8 cellular contexts compared by ENCODE assay signal in the genomic region with DNA sequence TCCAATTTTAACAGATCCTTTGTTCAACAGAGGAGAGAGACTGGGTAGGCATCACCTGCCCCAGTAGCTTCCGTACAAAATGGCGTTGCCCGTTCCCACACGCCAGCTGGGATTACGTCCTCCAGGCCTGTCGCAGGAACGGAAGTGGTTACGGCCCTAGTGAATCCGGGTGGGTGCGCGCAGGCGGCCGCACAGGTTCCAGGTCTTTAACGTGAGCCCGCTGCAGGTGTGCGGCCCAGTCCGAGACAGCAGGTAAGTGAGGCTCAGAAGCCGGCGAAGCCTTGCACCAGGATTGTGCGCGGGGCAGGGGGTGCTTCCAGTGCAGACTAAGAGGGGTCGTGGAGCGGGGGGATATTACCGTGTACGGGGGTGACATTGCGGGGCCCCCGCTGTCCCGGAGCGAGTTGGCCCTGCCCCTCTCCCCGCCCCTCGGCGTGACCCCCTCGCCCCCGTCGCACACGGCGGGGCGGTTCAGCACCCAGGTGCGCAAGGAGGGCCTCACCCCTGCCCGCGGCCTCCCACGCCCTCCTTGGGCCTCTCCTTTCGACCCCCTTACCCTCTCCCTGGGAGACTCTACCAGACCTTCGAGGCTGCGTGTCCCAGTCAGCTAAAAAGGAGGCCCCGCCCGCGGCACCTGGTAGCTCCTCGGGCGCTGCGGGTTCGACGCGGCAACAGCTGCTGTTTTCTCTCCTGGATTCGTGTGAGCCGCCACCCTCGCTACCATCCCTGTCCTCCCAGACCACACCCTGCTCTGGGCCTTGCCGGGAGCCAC.
DNase-seq lines count a peak whose midpoint lies in the region; ATAC-seq and TF ChIP-seq lines count a peak whose summit lies in the region.

A gene with protein sequence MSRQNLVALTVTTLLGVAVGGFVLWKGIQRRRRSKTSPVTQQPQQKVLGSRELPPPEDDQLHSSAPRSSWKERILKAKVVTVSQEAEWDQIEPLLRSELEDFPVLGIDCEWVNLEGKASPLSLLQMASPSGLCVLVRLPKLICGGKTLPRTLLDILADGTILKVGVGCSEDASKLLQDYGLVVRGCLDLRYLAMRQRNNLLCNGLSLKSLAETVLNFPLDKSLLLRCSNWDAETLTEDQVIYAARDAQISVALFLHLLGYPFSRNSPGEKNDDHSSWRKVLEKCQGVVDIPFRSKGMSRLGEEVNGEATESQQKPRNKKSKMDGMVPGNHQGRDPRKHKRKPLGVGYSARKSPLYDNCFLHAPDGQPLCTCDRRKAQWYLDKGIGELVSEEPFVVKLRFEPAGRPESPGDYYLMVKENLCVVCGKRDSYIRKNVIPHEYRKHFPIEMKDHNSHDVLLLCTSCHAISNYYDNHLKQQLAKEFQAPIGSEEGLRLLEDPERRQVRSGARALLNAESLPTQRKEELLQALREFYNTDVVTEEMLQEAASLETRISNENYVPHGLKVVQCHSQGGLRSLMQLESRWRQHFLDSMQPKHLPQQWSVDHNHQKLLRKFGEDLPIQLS (plus strand): TSS at position 159 of the 772 bp plus-strand sequence. CDS start 17,973 bp downstream, outside the sequence.

- H3K4me3 ChIP-seq in GM12875 (ENCODE audit: low read depth, low read length) (peak within 1 kb of the TSS; percentile 91), astrocyte of the spinal cord (ENCODE audit: low read depth, low read length) (peak within 1 kb of the TSS; percentile 94)

- TF ChIP-seq CTCF in GM12875 (IDR thresholded peaks at IDR 0.05; ENCODE audit: borderline replicate concordance, insufficient read depth, low read depth, low read length) (no peak), astrocyte of the spinal cord (IDR thresholded peaks at IDR 0.05; ENCODE audit: low read depth, low read length) (no peak)

- DNase-seq in NCI-H146 (lab: John Stamatoyannopoulos, UW) (peak; percentile 94), T-helper 9 cell (peak; percentile 41), astrocyte of the spinal cord (ENCODE audit: low read depth, low spot score) (peak; percentile 81), hippocampal formation (lab: John Stamatoyannopoulos, UW) (peak; percentile 83 to 86), retina (peak; percentile 92), NK-92 (lab: John Stamatoyannopoulos, UW; ENCODE audit: unreplicated experiment) (no peak)

- in situ Hi-C loops in astrocyte of the spinal cord (cut with HindIII; ENCODE audit: low sequenced_read_pairs), result no loop called here

- peak; percentile 87 for ATAC-seq in HG02763 (IDR thresholded peaks at IDR 0.05; ENCODE audit: unreplicated experiment)
